In genomic region chr3:179958143-179958542, GRCh38 we compare ENCODE assay signal across 20 cellular contexts.
"Had no signal": no experiment of that assay in that cellular context is flagged by ENCODE, and none has a peak within 500 bp of the region (broad histone marks: within the 10 kb centered on the region; RNA-seq: fewer than 3 reads in every experiment).

No MANE protein-coding gene starts in this region.

- H3K4me1 ChIP-seq: ascending aorta, esophagus squamous epithelium, psoas muscle had no signal

- H3K4me3 ChIP-seq: ascending aorta, esophagus squamous epithelium, lung, psoas muscle, spleen had no signal

- FAIRE-seq: bronchial epithelial cell had no signal

- H3K9me3 ChIP-seq: ascending aorta, esophagus squamous epithelium, psoas muscle, spleen had no signal

- ATAC-seq: activated CD4-positive, alpha-beta T cell treated with anti-CD3 and anti-CD28 coated beads for 36 hours; activated CD8-positive, alpha-beta T cell treated with anti-CD3 and anti-CD28 coated beads for 36 hours; left cardiac atrium; naive thymus-derived CD4-positive, alpha-beta T cell; psoas muscle; sciatic nerve; stimulated activated memory B cell treated with anti-CD40 and anti-IgM and Interleukin-4, amounts not matched to agents 10 μg/mL and 1 μg/mL and 100 μg/mL, for 72 hours had no signal

- H3K36me3 ChIP-seq: ascending aorta, esophagus squamous epithelium, spleen had no signal

- DNase-seq: activated CD4-positive, alpha-beta T cell treated with anti-CD3 and anti-CD28 coated beads for 36 hours; activated CD8-positive, alpha-beta memory T cell treated with anti-CD3 and anti-CD28 coated beads, Interleukin-2, amount 50 U/mL, for 48 hours; activated CD8-positive, alpha-beta T cell treated with anti-CD3 and anti-CD28 coated beads for 36 hours; activated naive CD4-positive, alpha-beta T cell; esophagus squamous epithelium; foreskin fibroblast; glutamatergic neuron; left cardiac atrium; midbrain; naive thymus-derived CD4-positive, alpha-beta T cell; occipital lobe; psoas muscle; spleen; stimulated activated CD4-positive, alpha-beta T cell treated with anti-CD3 and anti-CD28 coated beads, Interleukin-1b, Interleukin-23, amount 100 ng/mL, for 48 hours; trophoblast cell had no signal

- H3K27me3 ChIP-seq: ascending aorta, esophagus squamous epithelium had no signal

- H3K27ac ChIP-seq: ascending aorta, esophagus squamous epithelium, psoas muscle, spleen had no signal
